8 cellular contexts compared by ENCODE assay signal in genomic region chr2:228725031-228725430, GRCh38.
"Had no signal": no experiment of that assay in that cellular context is flagged by ENCODE, and none has a peak within 500 bp of the region (broad histone marks: within the 10 kb centered on the region; RNA-seq: fewer than 3 reads in every experiment).

No MANE protein-coding gene starts in this region.

- H3K4me3 ChIP-seq: GM23248, GM23338, HAP-1 had no signal

- H3K9me3 ChIP-seq: HAP-1 had no signal

- H3K27ac ChIP-seq: GM23248 had no signal

- H3K4me1 ChIP-seq: HAP-1 had no signal

- H3K36me3 ChIP-seq: HAP-1 had no signal

- DNase-seq: GM23248, GOT3, H7, H9, HCEC 1CT, HFFc6 had no signal
